Comparison of ENCODE assay signal across 40 cellular contexts in the genomic region with DNA sequence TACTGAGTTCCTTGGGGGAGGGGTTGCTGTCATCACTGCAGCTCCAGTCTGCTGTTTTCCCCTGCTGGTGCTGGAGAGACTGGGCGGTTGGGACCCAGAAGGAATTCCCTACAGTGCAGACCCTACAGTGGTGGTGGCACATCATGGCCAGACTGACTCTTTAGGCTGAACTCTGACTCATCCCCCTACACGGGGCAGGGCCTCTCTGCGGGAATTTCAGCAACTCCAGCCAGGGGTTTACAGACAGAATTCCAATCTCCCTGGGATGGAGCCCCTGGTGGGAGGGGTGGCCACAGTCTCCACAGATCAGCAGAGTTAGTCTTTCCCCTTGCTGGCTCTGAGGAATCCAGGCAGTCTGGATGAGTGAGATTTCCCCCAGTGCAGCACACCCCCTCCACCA. TPM values are rescaled to one million over a fixed set of nuclear protein-coding genes. Genes with fewer than 3 reads are reported as not detected.
"Had no signal": no experiment of that assay in that cellular context is flagged by ENCODE, and none has a peak within 500 bp of the region (broad histone marks: within the 10 kb centered on the region; RNA-seq: fewer than 3 reads in every experiment).

No MANE protein-coding gene starts in this region.

- ATAC-seq: activated naive CD4-positive, alpha-beta T cell treated with anti-CD3 and anti-CD28 coated beads, Interleukin-2, amount 50 U/mL, for 72 hours; activated T-cell treated with anti-CD3 and anti-CD28 coated beads, Interleukin-2, amount 50 U/mL, for 4 hours; activated T-helper 17 cell treated with anti-CD3 and anti-CD28 coated beads, Interleukin-2, amount 50 U/mL, for 72 hours; effector memory CD8-positive, alpha-beta T cell; gastroesophageal sphincter; heart left ventricle; naive thymus-derived CD8-positive, alpha-beta T cell; pancreas; sciatic nerve; stimulated activated memory B cell treated with anti-CD40 and anti-IgM and Interleukin-4, amounts not matched to agents 10 μg/mL and 1 μg/mL and 100 μg/mL, for 72 hours had no signal

- H3K4me1 ChIP-seq: heart left ventricle, pancreas, prostate gland, stomach, thyroid gland, upper lobe of left lung had no signal

- H3K9me3 ChIP-seq: gastroesophageal sphincter, pancreas, prostate gland, thyroid gland, upper lobe of left lung had no signal

- H3K4me3 ChIP-seq: cardiac muscle cell, gastroesophageal sphincter, heart left ventricle, pancreas, prostate gland, stomach, thyroid gland, upper lobe of left lung had no signal

- H3K4me1 Mint-ChIP-seq: brain, neural crest cell had no signal

- H3K27ac ChIP-seq: cardiac muscle cell, gastroesophageal sphincter, heart left ventricle, pancreas, prostate gland, stomach, thyroid gland, upper lobe of left lung, WERI-Rb-1 had no signal

- H3K27me3 ChIP-seq: cardiac muscle cell, gastroesophageal sphincter, heart left ventricle, pancreas, stomach, thyroid gland, upper lobe of left lung had no signal

- H3K27me3 Mint-ChIP-seq: activated CD4-positive, alpha-beta memory T cell treated with anti-CD3 and anti-CD28 coated beads for 36 hours; activated CD4-positive, alpha-beta T cell treated with anti-CD3 and anti-CD28 coated beads, Interleukin-2, amount 10 ng/mL, durations not matched to agents 24 days and 14 days; activated T-helper 17 cell treated with anti-CD3 and anti-CD28 coated beads, Interleukin-2, amount 50 U/mL, for 72 hours; brain; effector memory CD8-positive, alpha-beta T cell; naive thymus-derived CD8-positive, alpha-beta T cell; stimulated activated memory B cell treated with anti-CD40 and anti-IgM and Interleukin-4, amounts not matched to agents 10 μg/mL and 1 μg/mL and 100 μg/mL, for 72 hours had no signal

- H3K4me3 Mint-ChIP-seq: activated CD4-positive, alpha-beta memory T cell treated with anti-CD3 and anti-CD28 coated beads for 36 hours; activated CD4-positive, alpha-beta T cell treated with anti-CD3 and anti-CD28 coated beads, Interleukin-2, amount 10 ng/mL, durations not matched to agents 24 days and 14 days; activated T-cell treated with anti-CD3 and anti-CD28 coated beads, Interleukin-2, amount 50 U/mL, for 4 hours; activated T-helper 17 cell treated with anti-CD3 and anti-CD28 coated beads, Interleukin-2, amount 50 U/mL, for 72 hours; brain; effector memory CD8-positive, alpha-beta T cell; naive thymus-derived CD8-positive, alpha-beta T cell; neural crest cell; stimulated activated memory B cell treated with anti-CD40 and anti-IgM and Interleukin-4, amounts not matched to agents 10 μg/mL and 1 μg/mL and 100 μg/mL, for 72 hours had no signal

- FAIRE-seq: endothelial cell of umbilical vein, pancreas, small intestine, TTC549 had no signal

- DNase-seq: activated CD4-positive, alpha-beta memory T cell treated with anti-CD3 and anti-CD28 coated beads for 36 hours; activated CD4-positive, alpha-beta T cell treated with anti-CD3 and anti-CD28 coated beads, Interleukin-2, amount 10 ng/mL, durations not matched to agents 24 days and 14 days; activated CD4-positive, CD25-positive, alpha-beta regulatory T cell treated with anti-CD3 and anti-CD28 coated beads, Interleukin-2, amount 50 U/mL, for 72 hours; activated CD8-positive, alpha-beta memory T cell treated with anti-CD3 and anti-CD28 coated beads, Interleukin-2, amount 50 U/mL, for 4 hours; activated gamma-delta T cell treated with Interleukin-2 at 50 U/mL for 16 hours; activated T-cell treated with anti-CD3 and anti-CD28 coated beads, Interleukin-2, amount 50 U/mL, for 4 hours; anterior cingulate cortex; cortex of kidney; effector memory CD8-positive, alpha-beta T cell; heart left ventricle; hypothalamus; mammary epithelial cell; midbrain; naive thymus-derived CD8-positive, alpha-beta T cell; nucleus accumbens; retina; small intestine; stimulated activated CD4-positive, alpha-beta T cell treated with anti-CD3 and anti-CD28 coated beads, Interleukin-4, amount 100 ng/mL, for 24 hours; stimulated activated CD8-positive, alpha-beta memory T cell treated with anti-CD3 and anti-CD28 coated beads, Interleukin-4, amount 100 ng/mL, for 48 hours; stomach; T-helper 9 cell; thyroid gland; upper lobe of left lung; WERI-Rb-1 had no signal

- H3K9me3 Mint-ChIP-seq: activated T-cell treated with anti-CD3 and anti-CD28 coated beads, Interleukin-2, amount 50 U/mL, for 4 hours; activated T-helper 17 cell treated with anti-CD3 and anti-CD28 coated beads, Interleukin-2, amount 50 U/mL, for 72 hours; effector memory CD8-positive, alpha-beta T cell had no signal

- H3K27ac Mint-ChIP-seq: activated CD4-positive, alpha-beta memory T cell treated with anti-CD3 and anti-CD28 coated beads for 36 hours; activated CD4-positive, alpha-beta T cell treated with anti-CD3 and anti-CD28 coated beads, Interleukin-2, amount 10 ng/mL, durations not matched to agents 24 days and 14 days; brain; stimulated activated memory B cell treated with anti-CD40 and anti-IgM and Interleukin-4, amounts not matched to agents 10 μg/mL and 1 μg/mL and 100 μg/mL, for 72 hours had no signal

RNA-seq across cellular contexts. Expression of a gene that starts 59.0 kb away (rescaled TPM):
- total RNA-seq: activated CD4-positive, alpha-beta memory T cell treated with anti-CD3 and anti-CD28 coated beads for 36 hours; activated CD4-positive, alpha-beta T cell treated with anti-CD3 and anti-CD28 coated beads, Interleukin-2, amount 10 ng/mL, durations not matched to agents 24 days and 14 days; activated CD8-positive, alpha-beta memory T cell treated with anti-CD3 and anti-CD28 coated beads for 36 hours; activated T-cell treated with anti-CD3 and anti-CD28 coated beads, Interleukin-2, amount 50 U/mL, for 4 hours; activated T-helper 17 cell treated with anti-CD3 and anti-CD28 coated beads, Interleukin-2, amount 50 U/mL, for 72 hours; cardiac muscle cell; endothelial cell of umbilical vein; fibroblast of lung; fibroblast of villous mesenchyme; gastroesophageal sphincter; naive thymus-derived CD8-positive, alpha-beta T cell; T-helper 1 cell treated with Interleukin-12 subunit alpha and Interleukin-12 subunit beta and Interleukin-4 antibody, amounts not matched to agents 30 ng/mL and 1 ng/mL, for 36 hours had no signal
- polyA plus RNA-seq: fibroblast of lung; naive thymus-derived CD8-positive, alpha-beta T cell had no signal
